14 cellular contexts compared by ENCODE assay signal in the genomic region with DNA sequence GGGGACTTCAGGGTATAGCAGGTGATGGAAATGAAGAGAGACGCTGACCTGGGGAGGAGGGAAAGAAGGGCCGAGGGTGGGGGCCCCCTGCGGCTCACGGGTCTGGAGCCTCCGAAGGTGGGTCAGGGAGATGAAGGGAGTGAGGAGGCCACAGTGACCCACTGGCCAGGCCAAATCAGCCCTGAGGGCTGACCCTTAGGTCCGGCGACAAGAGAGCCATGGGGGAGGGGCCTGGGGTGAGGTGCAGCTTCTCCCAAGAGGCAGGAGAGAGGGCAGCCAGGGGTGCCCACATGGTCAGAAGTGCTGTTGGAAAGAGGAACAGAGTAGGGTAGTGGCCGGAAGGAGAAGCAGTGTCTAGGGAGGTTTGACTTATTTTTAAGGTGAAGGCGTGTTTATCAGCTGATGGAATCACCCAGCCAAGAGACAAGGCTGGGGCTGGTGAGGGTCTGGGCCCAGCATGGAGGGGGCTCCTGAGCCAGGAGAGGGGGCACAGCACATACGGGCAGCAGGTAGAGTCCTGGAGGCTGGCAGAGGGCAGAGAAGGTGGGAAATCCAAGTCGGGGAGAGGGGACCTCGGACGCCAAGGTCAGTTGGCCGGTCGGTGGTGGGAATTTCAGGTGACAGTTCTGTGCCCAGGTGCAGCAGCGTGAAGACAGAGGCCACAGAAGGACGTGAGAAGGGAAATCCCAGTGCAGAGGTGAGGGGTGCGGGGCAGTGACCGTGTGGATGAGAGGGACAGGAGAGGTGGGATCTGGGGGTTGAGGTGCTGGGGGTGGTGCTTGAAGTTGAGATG. TPM values are rescaled to one million over a fixed set of nuclear protein-coding genes. Genes with fewer than 3 reads are reported as not detected.
A peak's percentile ranks its signal among the peaks of the same experiment; 100 is the strongest.
DNase-seq lines count a peak whose midpoint lies in the region; ATAC-seq and TF ChIP-seq lines count a peak whose summit lies in the region.
"Had no signal": no experiment of that assay in that cellular context is flagged by ENCODE, and none has a peak within 500 bp of the region (broad histone marks: within the 10 kb centered on the region; RNA-seq: fewer than 3 reads in every experiment).

No MANE protein-coding gene starts in this region.

- H3K27ac ChIP-seq in CD8-positive, alpha-beta T cell (ENCODE audit: low read depth, low read length), result no peak overlapping the region
- H3K27ac ChIP-seq: heart right ventricle, uterus had no signal

- H3K4me1 Mint-ChIP-seq in T-helper 17 cell, result peaks cover 11% of the 10 kb centered on the region
- H3K4me1 Mint-ChIP-seq in CD8-positive, alpha-beta T cell (ENCODE audit: low read depth), result no peaks in the 10 kb centered on the region
- H3K4me1 Mint-ChIP-seq: brain had no signal

- intact Hi-C loops in CD8-positive, alpha-beta T cell (cut with DNase I, micrococcal nuclease), result no loop called here

- TF ChIP-seq CTCF in CD8-positive, alpha-beta T cell (IDR thresholded peaks at IDR 0.05), result no peak

- H3K36me3 ChIP-seq in CD8-positive, alpha-beta T cell (ENCODE audit: insufficient read depth, low read length), result no peaks in the 10 kb centered on the region
- H3K36me3 ChIP-seq: heart right ventricle, uterus had no signal

- peaks cover 8% of the 10 kb centered on the region for H3K36me3 Mint-ChIP-seq in T-helper 17 cell (ENCODE audit: low read depth)
- H3K36me3 Mint-ChIP-seq in CD8-positive, alpha-beta T cell, result no peaks in the 10 kb centered on the region
- H3K36me3 Mint-ChIP-seq: brain had no signal

- H3K9me3 ChIP-seq in T-helper 17 cell (ENCODE audit: control insufficient read depth, low read length, poor library complexity, severe bottlenecking), result no peaks in the 10 kb centered on the region
- H3K9me3 ChIP-seq in CD8-positive, alpha-beta T cell (ENCODE audit: low read length), result no peaks in the 10 kb centered on the region
- H3K9me3 ChIP-seq: heart right ventricle, uterus had no signal

- H3K27me3 ChIP-seq in CD8-positive, alpha-beta T cell (ENCODE audit: insufficient read depth, low read length), result no peaks in the 10 kb centered on the region
- H3K27me3 ChIP-seq: uterus had no signal

- no peak overlapping the region for H3K4me3 ChIP-seq in CD8-positive, alpha-beta T cell (ENCODE audit: low read depth, low read length)
- H3K4me3 ChIP-seq: heart right ventricle, uterus had no signal

- peaks cover 45% of the 10 kb centered on the region for H3K27me3 Mint-ChIP-seq in T-helper 17 cell
- peaks cover 28% of the 10 kb centered on the region for H3K27me3 Mint-ChIP-seq in CD8-positive, alpha-beta T cell (ENCODE audit: low read depth)

- ATAC-seq in T-helper 17 cell, result no peak
- no peak for ATAC-seq in CD8-positive, alpha-beta T cell

- peak overlapping the region; percentile 39 for H3K4me3 Mint-ChIP-seq in T-helper 17 cell
- no peak overlapping the region for H3K4me3 Mint-ChIP-seq in CD8-positive, alpha-beta T cell
- H3K4me3 Mint-ChIP-seq: brain had no signal

- no peaks in the 10 kb centered on the region for H3K4me1 ChIP-seq in CD8-positive, alpha-beta T cell (ENCODE audit: insufficient read depth, low read length)
- H3K4me1 ChIP-seq: heart right ventricle, uterus had no signal

- no peaks in the 10 kb centered on the region for H3K9me3 Mint-ChIP-seq in CD8-positive, alpha-beta T cell
- H3K9me3 Mint-ChIP-seq: brain had no signal

- peak overlapping the region; percentile 57 for H3K27ac Mint-ChIP-seq in T-helper 17 cell
- no peak overlapping the region for H3K27ac Mint-ChIP-seq in CD8-positive, alpha-beta T cell
- H3K27ac Mint-ChIP-seq: brain had no signal

- POLR2A ChIA-PET in CD8-positive, alpha-beta T cell (lab: Charles Lee), result no interaction called here

- CTCF ChIA-PET in CD8-positive, alpha-beta T cell (lab: Charles Lee), result no interaction called here

- DNase-seq in activated effector memory CD4-positive, alpha-beta T cell treated with anti-CD3 and anti-CD28 coated beads, Interleukin-2, amount 50 U/mL, for 16 hours, result peak; percentile 43
- DNase-seq in activated effector memory CD4-positive, alpha-beta T cell treated with Interleukin-2 at 50 U/mL for 16 hours, result no peak
- DNase-seq in T-helper 17 cell (no peak), islet precursor cell (peak; percentile 43), superior temporal gyrus (ENCODE audit: extremely low spot score) (peak; percentile 17), GOT3 (lab: John Stamatoyannopoulos, UW) (no peak), NCI-H1417 (lab: John Stamatoyannopoulos, UW) (no peak)
- DNase-seq in CD8-positive, alpha-beta T cell, result no peak
- DNase-seq: activated CD4-positive, alpha-beta T cell treated with anti-CD3 and anti-CD28 coated beads, Interleukin-2, amount 50 U/mL, for 4 hours; activated gamma-delta T cell treated with Interleukin-2 at 50 U/mL for 16 hours; heart right ventricle had no signal

RNA-seq across cellular contexts. Expression of a gene that starts 49.0 kb away (rescaled TPM):
- not detected for total RNA-seq in T-helper 17 cell
- not detected for total RNA-seq in CD8-positive, alpha-beta T cell
- total RNA-seq: osteoblast, uterus had no signal

Comparison
In these comparisons a context has a peak if more than half of its experiments do, and no peak if none do; other contexts are left out.
1. DNase-seq: peak in activated effector memory CD4-positive, alpha-beta T cell treated with anti-CD3 and anti-CD28 coated beads, Interleukin-2, amount 50 U/mL, for 16 hours (single experiment), islet precursor cell (single experiment) and superior temporal gyrus (single experiment); none in activated effector memory CD4-positive, alpha-beta T cell treated with Interleukin-2 at 50 U/mL for 16 hours (single experiment), T-helper 17 cell (0 of 3), CD8-positive, alpha-beta T cell (0 of 7), GOT3 (single experiment) and NCI-H1417 (0 of 3).